8 cellular contexts compared by ENCODE assay signal in genomic region chr9:12627091-12627490, GRCh38.
"Had no signal": no experiment of that assay in that cellular context is flagged by ENCODE, and none has a peak within 500 bp of the region (broad histone marks: within the 10 kb centered on the region; RNA-seq: fewer than 3 reads in every experiment).

No MANE protein-coding gene starts in this region.

- H3K4me3 Mint-ChIP-seq: GM23338, H9, HFFc6 had no signal

- H3K4me3 ChIP-seq: GM23248, GM23338 had no signal

- H3K9me3 Mint-ChIP-seq: GM23338, H9 had no signal

- H3K27ac Mint-ChIP-seq: GM23338, H9, HFFc6 had no signal

- FAIRE-seq: H1 had no signal

- DNase-seq: GM23248, GOT3, H7, H9, HCEC 1CT, HFFc6 had no signal
